8 cellular contexts compared by ENCODE assay signal in the genomic region with DNA sequence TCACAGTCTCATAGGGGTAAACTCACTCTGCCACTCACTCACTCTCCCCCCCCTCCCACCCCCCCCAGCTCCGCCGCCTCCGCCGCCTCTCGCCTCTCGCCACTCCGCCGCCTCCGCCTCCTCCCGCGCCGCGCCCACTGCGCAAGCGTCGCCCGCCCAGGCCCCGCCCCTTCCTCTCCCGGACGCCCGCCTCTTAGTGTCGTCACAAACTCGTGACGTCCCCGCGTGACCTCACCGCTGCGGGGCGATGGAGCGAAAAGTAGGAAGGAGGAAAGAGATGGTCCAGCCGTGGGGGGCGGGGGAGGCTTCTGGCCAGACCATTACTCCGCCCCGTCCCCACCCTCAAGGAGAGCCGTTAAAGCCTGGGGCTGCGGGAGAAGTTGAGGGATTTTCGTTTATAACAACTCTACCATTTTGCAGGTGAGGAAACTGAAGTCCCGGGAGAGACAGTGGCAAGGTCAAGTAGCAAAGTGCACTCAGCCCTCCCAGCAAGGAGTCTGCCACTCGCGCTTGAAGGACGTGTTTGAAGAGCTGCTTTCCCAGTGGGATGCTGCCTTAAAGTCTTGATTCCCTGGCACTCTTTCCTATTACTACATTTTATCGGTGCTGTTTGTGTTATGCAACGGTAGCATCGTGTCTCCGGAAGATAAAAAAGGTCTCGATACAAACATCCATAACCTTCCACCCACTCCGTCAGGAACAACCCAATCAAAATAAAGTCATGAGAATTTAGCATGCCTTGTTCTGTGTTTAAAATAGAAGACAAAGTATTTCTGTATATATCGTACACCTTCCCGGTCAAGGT. TPM values are rescaled to one million over a fixed set of nuclear protein-coding genes. Genes with fewer than 3 reads are reported as not detected.
DNase-seq lines count a peak whose midpoint lies in the region; ATAC-seq and TF ChIP-seq lines count a peak whose summit lies in the region.

Gene ILRUN (minus strand): TSS at position 29 of the 805 bp plus-strand sequence. CDS start 164 bp downstream, outside the sequence.

- POLR2A ChIA-PET in Panc1 (lab: Charles Lee) = interaction anchor here (0.5 to 0.6 kb wide), 4 partner anchors 47 to 316 kb away, joined by 3 to 8 read pairs (median 4); no protein-coding TSS in a partner anchor

- H3K4me2 ChIP-seq in KMS-11 = peak within 1 kb of the TSS; percentile 97

- H3K36me3 ChIP-seq in KMS-11 (ENCODE audit: insufficient read depth) (0 out of 2 replicates have a peak, but pooled peaks cover 3% of the 10 kb centered on the region), Panc1 (ENCODE audit: control insufficient read depth, insufficient read depth, low read length) (no peaks in the 10 kb centered on the region; the same call in 1 of the 2 replicates), esophagus (ENCODE audit: control insufficient read depth in 2 of 2, insufficient read depth in 2 of 2, low read length in 1 of 2) (no peaks in the 10 kb centered on the region), mucosa of stomach (ENCODE audit: control insufficient read depth, insufficient read depth, low read length) (no peaks in the 10 kb centered on the region)

- H3K4me1 Mint-ChIP-seq in activated T-cell treated with anti-CD3 and anti-CD28 coated beads, Interleukin-2, amount 50 U/mL, for 4 hours (ENCODE audit: low read depth) = peaks cover 47% of the 10 kb centered on the region

- no peaks in the 10 kb centered on the region for H4K20me1 ChIP-seq in KMS-11 (ENCODE audit: insufficient read depth)

- TF ChIP-seq CTCF in KMS-11 (conservative IDR thresholded peaks at IDR 0.05; ENCODE audit: low read depth, low read length) = no peak
- TF ChIP-seq CTCF in Panc1 (IDR thresholded peaks at IDR 0.05) = no peak

- H3K36me3 Mint-ChIP-seq in activated T-cell treated with anti-CD3 and anti-CD28 coated beads, Interleukin-2, amount 50 U/mL, for 4 hours (ENCODE audit: insufficient read depth) = no peaks in the 10 kb centered on the region

- H3K27me3 Mint-ChIP-seq in activated T-cell treated with anti-CD3 and anti-CD28 coated beads, Interleukin-2, amount 50 U/mL, for 4 hours (ENCODE audit: low read depth) = no peaks in the 10 kb centered on the region

- H3K27ac ChIP-seq in KMS-11 = peak within 1 kb of the TSS; percentile 55
- peak within 1 kb of the TSS; percentile 88 for H3K27ac ChIP-seq in Panc1 (ENCODE audit: low read length)
- peak within 1 kb of the TSS; percentile 91 to 92 for H3K27ac ChIP-seq in esophagus (ENCODE audit: low read depth in 2 of 2, low read length in 1 of 2)

- WGBS in esophagus, 2 donors = 5% methylated on average over 31 to 49 of the region's 49 CpGs

- intact Hi-C loops in Panc1 (cut with micrococcal nuclease; ENCODE audit: unreplicated experiment) = no loop called here

- H3K4me1 ChIP-seq in KMS-11 (ENCODE audit: low read depth, poor library complexity, severe bottlenecking) = peaks cover 42% of the 10 kb centered on the region
- peaks cover 9% of the 10 kb centered on the region for H3K4me1 ChIP-seq in Panc1 (ENCODE audit: control insufficient read depth, insufficient read depth, low read length)
- H3K4me1 ChIP-seq in esophagus (ENCODE audit: control insufficient read depth in 2 of 2, insufficient read depth in 2 of 2, low read length in 1 of 2) = peaks cover 0 to 8% of the 10 kb centered on the region in 2 donors
- peaks cover 6% of the 10 kb centered on the region for H3K4me1 ChIP-seq in mucosa of stomach (ENCODE audit: control insufficient read depth, insufficient read depth, low read length)

- H3K27me3 ChIP-seq in KMS-11 (ENCODE audit: insufficient read depth, low read depth) (no peaks in the 10 kb centered on the region), Panc1 (ENCODE audit: control insufficient read depth, insufficient read depth, low read length) (no peaks in the 10 kb centered on the region), esophagus (ENCODE audit: control insufficient read depth in 1 of 2, insufficient read depth in 2 of 2, low read length in 2 of 2) (no peaks in the 10 kb centered on the region), mucosa of stomach (ENCODE audit: control insufficient read depth, insufficient read depth, low read length) (no peaks in the 10 kb centered on the region)

- H3K9ac ChIP-seq in KMS-11 (peak within 1 kb of the TSS; percentile 87), mucosa of stomach (ENCODE audit: low read length) (peak within 1 kb of the TSS; percentile 93)

- H3K79me2 ChIP-seq in KMS-11 (ENCODE audit: insufficient read depth, low read depth) = peaks cover 45% of the 10 kb centered on the region

- peak within 1 kb of the TSS; percentile 98 for H3K4me3 Mint-ChIP-seq in activated T-cell treated with anti-CD3 and anti-CD28 coated beads, Interleukin-2, amount 50 U/mL, for 4 hours

- H2AFZ ChIP-seq in KMS-11 (ENCODE audit: low read depth) = peak within 1 kb of the TSS; percentile 91

- peak; percentile 63 for ATAC-seq in GM21717 (IDR thresholded peaks at IDR 0.05; ENCODE audit: unreplicated experiment)
- ATAC-seq in Panc1 = peak; percentile 97
- ATAC-seq in activated T-cell treated with anti-CD3 and anti-CD28 coated beads, Interleukin-2, amount 50 U/mL, for 4 hours = peak; percentile 87

- CTCF ChIA-PET in Panc1 (lab: Charles Lee) = interaction anchor here (0.6 kb wide), 1 partner anchor 77 kb away, joined by 3 read pairs; no protein-coding TSS in a partner anchor

- no peaks in the 10 kb centered on the region for H3K9me3 ChIP-seq in Panc1 (ENCODE audit: control insufficient read depth, insufficient read depth, low read depth, low read length)
- no peaks in the 10 kb centered on the region for H3K9me3 ChIP-seq in esophagus (ENCODE audit: control insufficient read depth in 2 of 2, insufficient read depth in 1 of 2, low read depth in 1 of 2, low read length in 1 of 2)
- H3K9me3 ChIP-seq in mucosa of stomach (ENCODE audit: control insufficient read depth, low read length) = no peaks in the 10 kb centered on the region

- TSS peak; percentile 100 for BruUV-seq in Panc1 (replicated peaks; lab: Mats Ljungman, UMichigan)

- H3K4me3 ChIP-seq in KMS-11 (IDR thresholded peaks at IDR 0.05; ENCODE audit: insufficient read depth, low read depth, low read length) (peak within 1 kb of the TSS; percentile 12), Panc1 (ENCODE audit: low read depth in 2 of 2, low read length in 2 of 2) (peak within 1 kb of the TSS; percentile 90 to 99), esophagus (ENCODE audit: low read depth in 1 of 2, low read length in 2 of 2) (peak within 1 kb of the TSS; percentile 92 to 95), mucosa of stomach (ENCODE audit: low read length) (peak within 1 kb of the TSS; percentile 91)

- DNase-seq in DMS114 treated with DMSO at 0.1 percent for 48 hours (lab: John Stamatoyannopoulos, UW; ENCODE audit: unreplicated experiment) (peak; percentile 88), Panc1 (ENCODE audit: low read depth, low spot score) (peak; percentile 54)
- DNase-seq in activated T-cell treated with anti-CD3 and anti-CD28 coated beads, Interleukin-2, amount 50 U/mL, for 4 hours = peak; percentile 97
- peak; percentile 99 for DNase-seq in stimulated activated CD8-positive, alpha-beta memory T cell treated with anti-CD3 and anti-CD28 coated beads, Interleukin-4, amount 100 ng/mL, for 48 hours

- no peaks in the 10 kb centered on the region for H3K9me3 Mint-ChIP-seq in activated T-cell treated with anti-CD3 and anti-CD28 coated beads, Interleukin-2, amount 50 U/mL, for 4 hours

- in situ Hi-C loops in Panc1 (cut with HindIII; ENCODE audit: low pct_unique_long_range_greater_than_20kb, low sequenced_read_pairs) = no loop called here

RNA-seq across cellular contexts. Expression of gene ILRUN, which starts in this region (rescaled TPM):
- 62.8 TPM for total RNA-seq in Panc1 (2021; ENCODE audit: unreplicated experiment)
- 40.5 TPM for polyA plus RNA-seq in Panc1 (2012; ENCODE audit: insufficient read length)
- total RNA-seq in activated T-cell treated with anti-CD3 and anti-CD28 coated beads, Interleukin-2, amount 50 U/mL, for 4 hours = 10 to 100 TPM; 47.0 to 57.6 (median 53.4) TPM
- 10 to 100 TPM; 27.8 to 32.7 TPM for polyA plus RNA-seq in esophagus

Comparison
In these comparisons a context has a peak if more than half of its experiments do, and no peak if none do; other contexts are left out.
1. Peak in every context shown above with its lines: DNase-seq, ATAC-seq, H3K4me3 ChIP-seq and H3K27ac ChIP-seq.
2. H3K4me3 ChIP-seq: peak in every context shown above with its lines; median percentile 94 in Panc1; 94 in esophagus; 91 in mucosa of stomach; 12 in KMS-11.